Comparison of ENCODE assay signal across 8 cellular contexts in the genomic region with DNA sequence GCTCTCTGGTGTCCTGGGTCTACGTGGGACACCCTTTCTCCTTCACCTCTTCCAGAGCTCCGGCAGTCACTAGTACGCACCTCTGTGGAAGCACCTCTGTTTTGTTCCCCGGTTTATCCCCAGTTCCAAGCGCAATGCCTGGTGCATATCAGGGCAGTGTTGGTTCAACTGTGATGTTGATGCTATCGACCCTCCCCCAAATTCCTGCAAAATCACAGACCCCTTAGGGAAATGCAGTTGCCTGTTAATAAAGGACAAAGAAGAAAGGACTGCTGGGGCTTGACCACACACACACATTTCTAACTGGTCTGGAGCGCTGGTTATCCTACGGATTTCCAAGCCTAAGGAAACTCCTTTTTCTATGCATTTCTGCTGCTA. TPM values are rescaled to one million over a fixed set of nuclear protein-coding genes. Genes with fewer than 3 reads are reported as not detected.
DNase-seq lines count a peak whose midpoint lies in the region; ATAC-seq and TF ChIP-seq lines count a peak whose summit lies in the region.

No MANE protein-coding gene starts in this region.

- 9 to 14% (median 12%) methylated on average over 5 to 8 of the region's 8 CpGs for WGBS in heart left ventricle, 4 donors
- 8% methylated on average over 8 of the region's 8 CpGs for WGBS in thymus

- in situ Hi-C loops in astrocyte of the spinal cord (cut with HindIII; ENCODE audit: low sequenced_read_pairs), result no loop called here

- no peak for TF ChIP-seq POLR2A in heart left ventricle (IDR thresholded peaks at IDR 0.05)

- H3K36me3 ChIP-seq in heart left ventricle (no peaks in the 10 kb centered on the region), thymus (ENCODE audit: control insufficient read depth, insufficient read depth) (no peaks in the 10 kb centered on the region)

- TF ChIP-seq CTCF in heart left ventricle (IDR thresholded peaks at IDR 0.05), result no peak
- no peak for TF ChIP-seq CTCF in astrocyte of the spinal cord (IDR thresholded peaks at IDR 0.05; ENCODE audit: low read depth, low read length)

- peak overlapping the region in 11 of 12 donors; percentile 14 to 51 (median 40) for H3K4me3 ChIP-seq in heart left ventricle
- H3K4me3 ChIP-seq in astrocyte of the spinal cord (ENCODE audit: low read depth, low read length), result peak overlapping the region; percentile 38
- H3K4me3 ChIP-seq in thymus (ENCODE audit: low read length), result peak overlapping the region; percentile 53

- H3K27me3 ChIP-seq in heart left ventricle (peaks cover 9 to 56% (median 40%) of the 10 kb centered on the region in 9 donors), thymus (ENCODE audit: control insufficient read depth, insufficient read depth) (peaks cover 49% of the 10 kb centered on the region)

- ATAC-seq in heart left ventricle (no peak), GM21381 (IDR thresholded peaks at IDR 0.05; ENCODE audit: unreplicated experiment) (no peak), GM21390 (IDR thresholded peaks at IDR 0.05; ENCODE audit: unreplicated experiment) (no peak)

- H3K9me3 ChIP-seq in heart left ventricle (no peaks in the 10 kb centered on the region), thymus (ENCODE audit: control insufficient read depth) (no peaks in the 10 kb centered on the region)

- intact Hi-C loops in heart left ventricle (cut with DNase I), result no loop called here
- intact Hi-C loops in cardiac septum (cut with DNase I), result no loop called here

- H3K4me1 ChIP-seq in heart left ventricle (peaks cover 0 to 20% (median 10%) of the 10 kb centered on the region in 12 donors), thymus (ENCODE audit: control insufficient read depth, insufficient read depth, low read length) (peaks cover 12% of the 10 kb centered on the region)

- H3K27ac ChIP-seq in heart left ventricle, result no peak overlapping the region
- H3K27ac ChIP-seq in thymus (ENCODE audit: low read depth), result no peak overlapping the region

- DNase-seq in heart left ventricle (no peak), cardiac septum (ENCODE audit: low spot score) (no peak), astrocyte of the spinal cord (ENCODE audit: low read depth, low spot score) (no peak), left kidney (ENCODE audit: low read depth, low spot score) (peak; percentile 55), GM03348 (ENCODE audit: low spot score) (no peak)

RNA-seq across cellular contexts. Expression of a gene that starts 0.5 kb away (rescaled TPM):
- total RNA-seq in heart left ventricle, result 1 to 10 TPM in 1 of 9 donors, not detected in 8; 2.0 TPM
- not detected for polyA plus RNA-seq in heart left ventricle
- total RNA-seq in cardiac septum, result not detected
- polyA plus RNA-seq in thymus, result 2.9 TPM

RNA-seq across cellular contexts. Expression of a gene that starts 44.6 kb away (rescaled TPM):
- total RNA-seq in heart left ventricle, result not detected
- not detected for polyA plus RNA-seq in heart left ventricle
- total RNA-seq in cardiac septum, result not detected
- 0.11 TPM for polyA plus RNA-seq in thymus
